20 cellular contexts compared by ENCODE assay signal in the genomic region with DNA sequence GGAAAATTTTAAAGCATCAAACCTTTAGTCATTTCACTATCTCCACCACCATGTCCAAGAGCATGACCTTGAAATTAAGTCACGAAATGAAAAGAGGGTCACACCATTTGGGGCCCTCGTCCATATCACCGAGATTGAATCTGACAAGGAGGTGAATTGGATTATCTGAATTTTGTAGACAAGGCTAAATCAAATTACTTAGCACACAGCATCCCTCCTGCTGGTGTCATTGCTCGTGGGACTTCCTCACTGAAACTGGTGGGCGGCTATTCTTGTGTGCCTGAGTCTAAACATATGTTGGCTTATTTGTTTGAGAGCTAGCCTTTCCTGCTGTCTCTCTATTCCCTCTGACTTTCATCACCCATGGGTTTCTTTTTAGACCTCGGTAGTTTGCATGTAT.
"Had no signal": no experiment of that assay in that cellular context is flagged by ENCODE, and none has a peak within 500 bp of the region (broad histone marks: within the 10 kb centered on the region; RNA-seq: fewer than 3 reads in every experiment).

No MANE protein-coding gene starts in this region.

- H3K9me3 Mint-ChIP-seq: activated T-helper 17 cell treated with anti-CD3 and anti-CD28 coated beads, Interleukin-2, amount 50 U/mL, for 72 hours; natural killer cell; stimulated activated naive CD8-positive, alpha-beta T cell treated with anti-CD3 and anti-CD28 coated beads, Interleukin-15, amount 100 ng/mL, for 72 hours had no signal

- H3K36me3 Mint-ChIP-seq: activated naive CD8-positive, alpha-beta T cell; stimulated activated effector memory CD8-positive, alpha-beta T cell treated with anti-CD3 and anti-CD28 coated beads, Interleukin-12 subunit alpha, Interleukin-12 subunit beta, amount 100 ng/mL, for 72 hours had no signal

- ATAC-seq: lower lobe of right lung; natural killer cell; pancreas; right lobe of liver; stimulated activated naive CD8-positive, alpha-beta T cell treated with anti-CD3 and anti-CD28 coated beads, Interleukin-15, amount 100 ng/mL, for 72 hours had no signal

- H3K4me3 Mint-ChIP-seq: activated naive CD8-positive, alpha-beta T cell; activated T-cell treated with anti-CD3 and anti-CD28 coated beads, Interleukin-2, amount 50 U/mL, for 24 hours; activated T-helper 17 cell treated with anti-CD3 and anti-CD28 coated beads, Interleukin-2, amount 50 U/mL, for 72 hours; natural killer cell; stimulated activated effector memory CD8-positive, alpha-beta T cell treated with anti-CD3 and anti-CD28 coated beads, Interleukin-12 subunit alpha, Interleukin-12 subunit beta, amount 100 ng/mL, for 72 hours; stimulated activated naive CD8-positive, alpha-beta T cell treated with anti-CD3 and anti-CD28 coated beads, Interleukin-15, amount 100 ng/mL, for 72 hours had no signal

- H3K27ac Mint-ChIP-seq: activated naive CD8-positive, alpha-beta T cell; activated T-cell treated with anti-CD3 and anti-CD28 coated beads, Interleukin-2, amount 50 U/mL, for 24 hours; activated T-helper 17 cell treated with anti-CD3 and anti-CD28 coated beads, Interleukin-2, amount 50 U/mL, for 72 hours; natural killer cell; stimulated activated effector memory CD8-positive, alpha-beta T cell treated with anti-CD3 and anti-CD28 coated beads, Interleukin-12 subunit alpha, Interleukin-12 subunit beta, amount 100 ng/mL, for 72 hours; stimulated activated naive CD8-positive, alpha-beta T cell treated with anti-CD3 and anti-CD28 coated beads, Interleukin-15, amount 100 ng/mL, for 72 hours had no signal

- DNase-seq: activated CD4-positive, CD25-positive, alpha-beta regulatory T cell treated with anti-CD3 and anti-CD28 coated beads, Interleukin-2, amount 50 U/mL, for 72 hours; activated CD8-positive, alpha-beta memory T cell treated with anti-CD3 and anti-CD28 coated beads, Interleukin-2, amount 50 U/mL, for 4 hours; activated T-cell treated with anti-CD3 and anti-CD28 coated beads, Interleukin-2, amount 50 U/mL, for 24 hours; adrenal gland; brain microvascular endothelial cell; caudate nucleus; dermis blood vessel endothelial cell; effector CD8-positive, alpha-beta T cell; erythroblast; kidney; lower lobe of right lung; natural killer cell; pancreas; right lobe of liver; stimulated activated CD4-positive, alpha-beta T cell treated with anti-CD3 and anti-CD28 coated beads, Interleukin-1b, Interleukin-23, amount 100 ng/mL, for 48 hours; stimulated activated naive CD8-positive, alpha-beta T cell treated with anti-CD3 and anti-CD28 coated beads, Interleukin-15, amount 100 ng/mL, for 72 hours; tibial artery had no signal

- H3K4me1 Mint-ChIP-seq: activated T-helper 17 cell treated with anti-CD3 and anti-CD28 coated beads, Interleukin-2, amount 50 U/mL, for 72 hours; natural killer cell; stimulated activated effector memory CD8-positive, alpha-beta T cell treated with anti-CD3 and anti-CD28 coated beads, Interleukin-12 subunit alpha, Interleukin-12 subunit beta, amount 100 ng/mL, for 72 hours; stimulated activated naive CD8-positive, alpha-beta T cell treated with anti-CD3 and anti-CD28 coated beads, Interleukin-15, amount 100 ng/mL, for 72 hours had no signal

- FAIRE-seq: kidney, pancreas had no signal
